8 cellular contexts compared by ENCODE assay signal in genomic region chr6:100881707-100882040, GRCh38. TPM values are rescaled to one million over a fixed set of nuclear protein-coding genes. Genes with fewer than 3 reads are reported as not detected.
DNase-seq lines count a peak whose midpoint lies in the region; ATAC-seq and TF ChIP-seq lines count a peak whose summit lies in the region.

No MANE protein-coding gene starts in this region.

- TF ChIP-seq CTCF in AG04449 (IDR thresholded peaks at IDR 0.05; ENCODE audit: insufficient read depth, low read length, missing control alignments) (no peak), chondrocyte (IDR thresholded peaks at IDR 0.05) (no peak)

- no peaks in the 10 kb centered on the region for H3K9me3 Mint-ChIP-seq in chondrocyte (ENCODE audit: low read depth)

- ATAC-seq in GM18498 (IDR thresholded peaks at IDR 0.05; ENCODE audit: unreplicated experiment) (peak; percentile 12), HG02884 (IDR thresholded peaks at IDR 0.05; ENCODE audit: unreplicated experiment) (no peak)

- no peaks in the 10 kb centered on the region for H3K27me3 Mint-ChIP-seq in chondrocyte (ENCODE audit: low read depth)

- H3K4me3 Mint-ChIP-seq in chondrocyte (ENCODE audit: unreplicated experiment), result peak overlapping the region; percentile 100

- H3K4me3 ChIP-seq in AG04449 (ENCODE audit: low read depth, low read length), result peak overlapping the region; percentile 86

- no peak for DNase-seq in AG04449 (ENCODE audit: low read depth, low spot score)
- DNase-seq in NCI-H2227 treated with DMSO at 0.1 percent for 48 hours (lab: John Stamatoyannopoulos, UW), result peak; percentile 55
- no peak for DNase-seq in chondrocyte (ENCODE audit: low spot score)
- peak; percentile 39 for DNase-seq in midbrain (lab: John Stamatoyannopoulos, UW)
- no peak for DNase-seq in cortex of kidney (lab: John Stamatoyannopoulos, UW)
- no peak for DNase-seq in iPS-NIHi7 (ENCODE audit: extremely low spot score)

- peak overlapping the region; percentile 98 for H3K27ac Mint-ChIP-seq in chondrocyte (ENCODE audit: unreplicated experiment)

- CTCF ChIA-PET in AG04449 (lab: Yijun Ruan, JAX), result interaction anchor here (1.1 kb wide), 1 partner anchor 778 kb away, joined by 3 read pairs; no protein-coding TSS in a partner anchor

- POLR2A ChIA-PET in AG04449 (lab: Yijun Ruan, JAX), result interaction anchor here (0.6 to 1.6 kb wide), 5 partner anchors 9 to 203 kb away, joined by 3 to 6 read pairs (median 3); no protein-coding TSS in a partner anchor

- peaks cover 48% of the 10 kb centered on the region for H3K4me1 Mint-ChIP-seq in chondrocyte (ENCODE audit: low read depth)

- H3K36me3 Mint-ChIP-seq in chondrocyte (ENCODE audit: low read depth), result peaks cover 2% of the 10 kb centered on the region

RNA-seq across cellular contexts. Expression of gene ASCC3, which starts 0.5 kb away (rescaled TPM):
- total RNA-seq in chondrocyte, result 54.3 to 78.0 TPM (median 59.9 TPM) in 3 replicates

Comparison
In these comparisons a context has a peak if more than half of its experiments do, and no peak if none do; other contexts are left out.
1. DNase-seq: peak in NCI-H2227 treated with DMSO at 0.1 percent for 48 hours (single experiment) and midbrain (single experiment); none in AG04449 (single experiment), chondrocyte (single experiment), cortex of kidney (single experiment) and iPS-NIHi7 (single experiment).